ENCODE assay signal across 3 cellular contexts in genomic region chr14:59942296-59942862, GRCh38. TPM values are rescaled to one million over a fixed set of nuclear protein-coding genes. Genes with fewer than 3 reads are reported as not detected.
"Had no signal": no experiment of that assay in that cellular context is flagged by ENCODE, and none has a peak within 500 bp of the region (broad histone marks: within the 10 kb centered on the region; RNA-seq: fewer than 3 reads in every experiment).

No MANE protein-coding gene starts in this region.

RNA-seq across cellular contexts. Expression of gene LRRC9, which starts 22.4 kb away (rescaled TPM):
- total RNA-seq: kidney; lower lobe of right lung; natural killer cell treated with Interleukin-12 subunit alpha and Interleukin-12 subunit beta and Interleukin-15 and Interleukin-18, amount 100 ng/mL, for 72 hours had no signal
